In the genomic region with DNA sequence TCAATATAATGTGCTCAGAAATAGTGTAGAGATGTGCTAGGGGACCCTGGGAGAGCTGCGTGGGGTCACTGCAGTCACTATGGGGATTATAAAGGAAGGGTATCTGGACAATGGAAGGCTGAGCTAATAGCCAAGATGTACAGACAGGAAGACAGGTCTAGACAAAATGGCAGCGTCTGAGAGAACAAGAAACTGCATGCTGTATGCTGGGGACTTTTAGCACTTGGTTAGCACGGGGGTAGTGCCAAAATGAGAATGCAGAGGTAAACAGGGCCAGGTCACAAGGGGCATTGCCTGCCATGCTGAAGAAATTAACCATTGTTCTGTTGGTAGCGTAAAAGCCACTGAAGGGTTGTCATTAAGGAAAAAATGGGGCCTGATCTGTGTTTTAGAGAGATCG, we compare ENCODE assay signal across 16 cellular contexts.
A peak's percentile ranks its signal among the peaks of the same experiment; 100 is the strongest.
DNase-seq lines count a peak whose midpoint lies in the region; ATAC-seq lines count a peak whose summit lies in the region.
"Had no signal": no experiment of that assay in that cellular context is flagged by ENCODE, and none has a peak within 500 bp of the region (broad histone marks: within the 10 kb centered on the region; RNA-seq: fewer than 3 reads in every experiment).

No MANE protein-coding gene starts in this region.

- no peak overlapping the region for H3K4ac ChIP-seq in neuronal stem cell (ENCODE audit: low read length)

- DNase-seq in epithelial cell of prostate (ENCODE audit: low read depth, low spot score) (peak; percentile 37), neuronal stem cell (ENCODE audit: low spot score) (no peak), COLO829 (ENCODE audit: low spot score) (no peak)
- DNase-seq: C1 segment of cervical spinal cord; GF-D8; MG63; NCI-H1092 treated with DMSO at 0.1 percent for 48 hours; NCI-H526 treated with DMSO at 0.1 percent for 48 hours; NK-92 treated with Interleukin-12 subunit alpha and Interleukin-12 subunit beta, amount 100 ng/mL, for 24 hours; OCI-M1; SHP77 treated with DMSO at 0.1 percent for 48 hours had no signal

- H3K36me3 ChIP-seq in BLaER1 treated with 17β-estradiol and CSF1 and Interleukin-3, amounts not matched to agents 10 nM and 100 nM: no peaks in the 10 kb centered on the region
- no peaks in the 10 kb centered on the region for H3K36me3 ChIP-seq in neuronal stem cell (replicated peaks in 1 of 2; ENCODE audit: control insufficient read depth in 2 of 2, insufficient read depth in 2 of 2, low read length in 2 of 2)
- H3K36me3 ChIP-seq: MG63 had no signal

- no peak overlapping the region for H3K27ac ChIP-seq in BLaER1 treated with 17β-estradiol and CSF1 and Interleukin-3, amounts not matched to agents 10 nM and 100 nM
- no peak overlapping the region for H3K27ac ChIP-seq in epithelial cell of prostate
- H3K27ac ChIP-seq in neuronal stem cell (replicated peaks; ENCODE audit: low read length): no peak overlapping the region

- no peak overlapping the region for H2BK12ac ChIP-seq in neuronal stem cell (ENCODE audit: low read length)

- H2BK5ac ChIP-seq in neuronal stem cell (ENCODE audit: low read length): no peak overlapping the region

- no peak overlapping the region for H2BK15ac ChIP-seq in neuronal stem cell (ENCODE audit: low read length)

- H2AFZ ChIP-seq in neuronal stem cell (ENCODE audit: low read length): peak overlapping the region; percentile 77

- H2BK120ac ChIP-seq in neuronal stem cell (ENCODE audit: low read depth, low read length): no peak overlapping the region

- no peaks in the 10 kb centered on the region for H3K9me3 ChIP-seq in BLaER1 treated with 17β-estradiol and CSF1 and Interleukin-3, amounts not matched to agents 10 nM and 100 nM (replicated peaks in 1 of 11)
- H3K9me3 ChIP-seq in neuronal stem cell (replicated peaks in 1 of 2; ENCODE audit: control insufficient read depth in 2 of 2, insufficient read depth in 1 of 2, low read depth in 1 of 2, low read length in 2 of 2): no peaks in the 10 kb centered on the region
- H3K9me3 ChIP-seq: MG63 had no signal

- peak overlapping the region in 8 of 11 experiments; percentile 1 to 34 (median 21); a peak in 8 of 22 replicates for H3K4me2 ChIP-seq in BLaER1 treated with 17β-estradiol and CSF1 and Interleukin-3, amounts not matched to agents 10 nM and 100 nM
- no peak overlapping the region for H3K4me2 ChIP-seq in neuronal stem cell (ENCODE audit: insufficient read depth, low read length, poor library complexity, severe bottlenecking)

- H2AK5ac ChIP-seq in neuronal stem cell (ENCODE audit: low read depth, low read length): no peak overlapping the region

- no peak overlapping the region for H4K91ac ChIP-seq in neuronal stem cell (ENCODE audit: low read depth, low read length, poor library complexity)

- no peak overlapping the region for H3K9ac ChIP-seq in BLaER1 treated with 17β-estradiol and CSF1 and Interleukin-3, amounts not matched to agents 10 nM and 100 nM
- no peak overlapping the region for H3K9ac ChIP-seq in neuronal stem cell (ENCODE audit: low read depth, low read length, poor library complexity)

- H3K4me3 ChIP-seq in BLaER1 treated with 17β-estradiol and CSF1 and Interleukin-3, amounts not matched to agents 10 nM and 100 nM: no peak overlapping the region
- no peak overlapping the region for H3K4me3 ChIP-seq in neuronal stem cell (ENCODE audit: low read length in 2 of 2)
- H3K4me3 ChIP-seq: MG63 had no signal

- peak; percentile 16 for ATAC-seq in HG02870 (IDR thresholded peaks at IDR 0.05; ENCODE audit: unreplicated experiment)
- no peak for ATAC-seq in HG03097 (IDR thresholded peaks at IDR 0.05; ENCODE audit: low FRiP score, unreplicated experiment)
- no peak for ATAC-seq in HG02885 (IDR thresholded peaks at IDR 0.05; ENCODE audit: poor library complexity, unreplicated experiment)
- ATAC-seq: SK-N-SH treated with all-trans-retinoic acid at 6 μM for 48 hours had no signal

- H3K27me3 ChIP-seq in BLaER1 treated with 17β-estradiol and CSF1 and Interleukin-3, amounts not matched to agents 10 nM and 100 nM: no peaks in the 10 kb centered on the region
- H3K27me3 ChIP-seq in neuronal stem cell (ENCODE audit: control insufficient read depth in 3 of 3, insufficient read depth in 3 of 3, low read depth in 1 of 3, low read length in 3 of 3): peaks cover 0 to 3% (median 0%) of the 10 kb centered on the region in 3 experiments
- H3K27me3 ChIP-seq: MG63 had no signal

- H4K8ac ChIP-seq in neuronal stem cell (ENCODE audit: low read depth, low read length): no peak overlapping the region

- H4K20me1 ChIP-seq in BLaER1 treated with 17β-estradiol and CSF1 and Interleukin-3, amounts not matched to agents 10 nM and 100 nM: no peaks in the 10 kb centered on the region

- H3K23ac ChIP-seq in neuronal stem cell (ENCODE audit: low read depth, low read length, poor library complexity): no peak overlapping the region

- no peaks in the 10 kb centered on the region for H3K79me1 ChIP-seq in neuronal stem cell (ENCODE audit: low read depth, low read length)

- no CpG with 5 or more reads among the region's 5 CpGs for WGBS in neuronal stem cell (ENCODE audit: extremely low coverage in 2 of 2, insufficient read length in 2 of 2, insufficient replicate concordance in 1 of 2), 2 donors

- no peak overlapping the region for H3K14ac ChIP-seq in neuronal stem cell (ENCODE audit: low read length)

- no peak overlapping the region for H3K18ac ChIP-seq in neuronal stem cell (ENCODE audit: low read length)

- peaks cover 0 to 9% (median 5%) of the 10 kb centered on the region in 10 experiments; a peak in 6 of 20 replicates for H3K4me1 ChIP-seq in BLaER1 treated with 17β-estradiol and CSF1 and Interleukin-3, amounts not matched to agents 10 nM and 100 nM
- peaks cover 4 to 24% of the 10 kb centered on the region in 2 donors for H3K4me1 ChIP-seq in neuronal stem cell (ENCODE audit: control insufficient read depth in 2 of 2, insufficient read depth in 1 of 2, low read depth in 1 of 2, low read length in 2 of 2)
